In the genomic region with DNA sequence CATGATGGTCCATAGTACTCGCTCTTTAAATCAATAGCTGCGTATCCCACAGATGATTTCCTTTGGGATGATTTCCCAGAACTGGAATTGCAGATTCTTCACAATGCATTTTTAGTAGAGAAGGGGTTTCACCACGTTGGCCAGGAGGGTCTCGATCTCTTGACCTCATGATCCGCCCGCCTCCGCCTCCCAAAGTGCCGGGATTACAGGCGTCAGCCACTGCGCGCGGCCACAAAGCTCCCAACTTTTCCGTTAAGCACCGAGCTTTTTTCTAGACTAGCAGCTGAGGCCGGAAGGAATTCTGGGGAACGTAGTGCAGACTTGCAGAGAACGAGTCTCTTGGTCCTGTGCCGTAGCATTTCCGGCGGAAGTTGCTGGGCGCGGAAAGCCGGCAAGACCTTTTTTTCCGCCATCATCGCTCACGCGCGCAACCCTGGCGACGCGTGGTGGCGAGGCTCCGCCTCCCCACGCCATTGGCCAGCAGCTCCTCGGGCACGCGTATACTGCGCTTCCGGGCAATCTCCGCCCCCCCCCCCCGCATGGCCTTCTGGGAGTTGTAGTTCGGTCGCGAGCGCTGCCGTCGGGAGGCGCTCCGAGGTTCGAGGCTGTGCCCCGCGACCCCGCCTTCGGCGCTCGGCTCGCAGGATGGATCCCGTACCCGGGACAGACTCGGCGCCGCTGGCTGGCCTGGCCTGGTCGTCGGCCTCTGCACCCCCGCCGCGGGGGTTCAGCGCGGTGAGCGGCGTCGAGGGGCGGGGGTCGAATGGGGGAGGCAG, we compare ENCODE assay signal across 8 cellular contexts. TPM values are rescaled to one million over a fixed set of nuclear protein-coding genes. Genes with fewer than 3 reads are reported as not detected.
DNase-seq lines count a peak whose midpoint lies in the region; ATAC-seq and TF ChIP-seq lines count a peak whose summit lies in the region.

A gene (plus strand): TSS at position 557 of the 776 bp plus-strand sequence. CDS start 89 bp downstream, at position 646.

- peak within 1 kb of the TSS; percentile 28 for H3K9ac ChIP-seq in iPS-18a (ENCODE audit: low read length)
- peak within 1 kb of the TSS; percentile 71 for H3K9ac ChIP-seq in skeletal muscle satellite cell (ENCODE audit: low read depth, low read length)

- no peak for TF ChIP-seq CTCF in VCaP (conservative IDR thresholded peaks at IDR 0.05)
- TF ChIP-seq CTCF in breast epithelium (IDR thresholded peaks at IDR 0.05), result no peak

- H3K27me3 ChIP-seq in breast epithelium (no peaks in the 10 kb centered on the region), iPS-18a (ENCODE audit: control insufficient read depth, insufficient read depth, low read length) (peaks cover 11% of the 10 kb centered on the region), skeletal muscle satellite cell (ENCODE audit: control insufficient read depth, insufficient read depth, low read length) (peaks cover 6% of the 10 kb centered on the region)

- no peak for TF ChIP-seq POLR2A in breast epithelium (IDR thresholded peaks at IDR 0.05)

- H3K4me1 ChIP-seq in breast epithelium, result no peaks in the 10 kb centered on the region
- H3K4me1 ChIP-seq in iPS-18a (ENCODE audit: control insufficient read depth, low read depth, low read length), result peaks cover 18% of the 10 kb centered on the region
- peaks cover 11% of the 10 kb centered on the region for H3K4me1 ChIP-seq in skeletal muscle satellite cell (ENCODE audit: control insufficient read depth, insufficient read depth, low read length)

- H3K36me3 ChIP-seq in breast epithelium, result no peaks in the 10 kb centered on the region
- H3K36me3 ChIP-seq in iPS-18a (ENCODE audit: control insufficient read depth, low read depth, low read length), result no peaks in the 10 kb centered on the region
- H3K36me3 ChIP-seq in skeletal muscle satellite cell (ENCODE audit: insufficient read depth, low read length), result peaks cover 5% of the 10 kb centered on the region

- intact Hi-C loops in breast epithelium (cut with DNase I; ENCODE audit: low total_unique reads), result loop anchor here (1.0 kb wide), 1 partner anchor 15 kb away; no protein-coding TSS in a partner anchor

- H3K4me3 ChIP-seq in breast epithelium (peak within 1 kb of the TSS; percentile 86 to 98 (median 92)), iPS-18a (ENCODE audit: low read length) (peak within 1 kb of the TSS; percentile 77), skeletal muscle satellite cell (ENCODE audit: low read length) (peak within 1 kb of the TSS; percentile 98)

- peak; percentile 98 for DNase-seq in A172 (ENCODE audit: low spot score)
- DNase-seq in NCI-H2196 treated with DMSO at 0.1 percent for 48 hours (lab: John Stamatoyannopoulos, UW; ENCODE audit: unreplicated experiment), result peak; percentile 97
- DNase-seq in breast epithelium (ENCODE audit: low spot score in 2 of 2), result peak; percentile 96 to 97

- ATAC-seq in GM18861 (IDR thresholded peaks at IDR 0.05; ENCODE audit: unreplicated experiment) (peak; percentile 77), HG03108 (IDR thresholded peaks at IDR 0.05; ENCODE audit: unreplicated experiment) (peak; percentile 88)

- H3K9me3 ChIP-seq in breast epithelium, result no peaks in the 10 kb centered on the region
- H3K9me3 ChIP-seq in iPS-18a (ENCODE audit: control insufficient read depth, low read depth, low read length), result no peaks in the 10 kb centered on the region
- no peaks in the 10 kb centered on the region for H3K9me3 ChIP-seq in skeletal muscle satellite cell (replicated peaks; ENCODE audit: low read length)

- H3K4me2 ChIP-seq in skeletal muscle satellite cell (ENCODE audit: low read length), result peak within 1 kb of the TSS; percentile 99

- peak within 1 kb of the TSS; percentile 74 for H3K27ac ChIP-seq in VCaP
- peak within 1 kb of the TSS; percentile 79 to 83 for H3K27ac ChIP-seq in breast epithelium
- H3K27ac ChIP-seq in iPS-18a (ENCODE audit: low read length), result no peak within 1 kb of the TSS

RNA-seq across cellular contexts. Expression of the gene that starts here (rescaled TPM):
- total RNA-seq in A172 (2014; rRNA removed; shearing (Covaris generic)), result 105 and 141 TPM in 2 replicates
- total RNA-seq in breast epithelium, result 10 to 100 TPM; 51.5 to 76.4 (median 74.1) TPM
- total RNA-seq in skeletal muscle satellite cell (2012; rRNA removed), result 42.2 and 44.4 TPM in 2 replicates
